Comparison of ENCODE assay signal across 19 cellular contexts in the genomic region with DNA sequence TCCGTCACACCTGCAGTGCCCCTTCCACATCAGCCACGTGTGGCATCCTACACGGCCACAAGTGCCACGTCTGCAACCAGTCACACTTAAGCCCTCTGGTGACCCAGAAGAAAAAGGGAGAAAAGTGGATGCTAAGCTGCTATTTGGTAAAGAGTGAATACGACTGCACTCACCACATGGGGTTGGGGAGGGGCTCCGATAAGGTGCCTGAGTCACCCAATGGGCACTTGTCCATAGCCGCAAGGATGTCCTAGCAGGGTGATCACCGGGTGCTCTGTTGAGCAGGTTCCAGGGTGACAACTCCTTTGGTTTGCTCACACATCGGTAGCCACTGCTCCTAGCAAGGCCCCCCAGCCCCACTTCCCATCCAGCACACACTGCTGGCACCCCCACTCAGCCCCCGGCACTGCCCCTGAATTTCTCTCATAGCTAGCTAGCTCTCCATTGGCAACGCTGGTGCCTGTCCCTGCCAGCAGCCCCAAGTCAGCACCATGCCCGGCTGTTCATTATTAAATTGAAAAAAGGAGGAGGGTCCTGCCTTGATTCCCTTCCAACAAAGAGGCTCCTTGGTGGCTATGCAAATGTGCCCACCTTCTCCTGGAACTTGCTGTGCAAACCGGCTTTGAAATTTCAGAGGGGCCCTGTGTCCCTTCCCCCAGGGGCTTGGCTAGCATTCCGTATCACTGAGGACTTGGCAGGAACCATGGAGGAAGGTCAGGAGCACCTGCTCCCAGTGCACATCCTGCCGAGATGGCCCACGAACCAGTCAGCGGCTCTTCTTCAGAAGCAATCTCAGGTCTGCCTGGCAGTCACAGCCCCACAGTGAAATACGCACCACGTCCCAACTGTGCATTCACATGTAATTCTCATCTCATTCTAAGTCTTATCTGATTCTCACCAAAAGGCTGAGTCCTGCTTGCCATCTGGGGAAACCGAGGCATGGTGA.
DNase-seq lines count a peak whose midpoint lies in the region; ATAC-seq and TF ChIP-seq lines count a peak whose summit lies in the region.
"Had no signal": no experiment of that assay in that cellular context is flagged by ENCODE, and none has a peak within 500 bp of the region (broad histone marks: within the 10 kb centered on the region; RNA-seq: fewer than 3 reads in every experiment).

No MANE protein-coding gene starts in this region.

- H3F3A ChIP-seq in PC-3 (ENCODE audit: low read length, unreplicated experiment) (no peaks in the 10 kb centered on the region), neural progenitor cell (ENCODE audit: low read depth) (peaks cover 25% of the 10 kb centered on the region)

- H3K4me1 ChIP-seq in PC-3 (ENCODE audit: insufficient read depth, low read length) (peaks cover 10% of the 10 kb centered on the region), neural progenitor cell (peaks cover 34% of the 10 kb centered on the region), right atrium auricular region (peaks cover 0 to 5% of the 10 kb centered on the region in 2 donors)
- H3K4me1 ChIP-seq: BE2C, SJSA1 had no signal

- H3K9me3 Mint-ChIP-seq in neural progenitor cell: peaks cover 5% of the 10 kb centered on the region

- peaks cover 38% of the 10 kb centered on the region for H3K27me3 Mint-ChIP-seq in neural progenitor cell (ENCODE audit: insufficient read depth, low read depth)

- POLR2A ChIA-PET in PC-3 (lab: Charles Lee; ENCODE audit: unreplicated experiment): no interaction called here

- CTCF ChIA-PET in PC-3 (lab: Charles Lee): no interaction called here

- no peaks in the 10 kb centered on the region for H3K9me2 ChIP-seq in PC-3 (replicated peaks; ENCODE audit: low read length)

- TF ChIP-seq CTCF in PC-3 (conservative IDR thresholded peaks at IDR 0.05; ENCODE audit: low read depth, low read length) (no peak), neural progenitor cell (IDR thresholded peaks at IDR 0.05) (no peak), right atrium auricular region (IDR thresholded peaks at IDR 0.05) (no peak), coronary artery (IDR thresholded peaks at IDR 0.05) (no peak)

- H2AFZ ChIP-seq in PC-3 (ENCODE audit: low read length): no peak overlapping the region
- H2AFZ ChIP-seq in neural progenitor cell (replicated peaks): no peak overlapping the region

- ATAC-seq in PC-3: peak; percentile 91
- ATAC-seq: Right ventricle myocardium inferior had no signal

- H4K20me1 ChIP-seq in PC-3 (ENCODE audit: low read length): no peaks in the 10 kb centered on the region
- H4K20me1 ChIP-seq in neural progenitor cell (ENCODE audit: low read depth): no peaks in the 10 kb centered on the region

- H3K79me2 ChIP-seq in PC-3 (ENCODE audit: low read length) (no peaks in the 10 kb centered on the region), neural progenitor cell (ENCODE audit: low read depth) (no peaks in the 10 kb centered on the region)

- no peak overlapping the region for H3K4me3 Mint-ChIP-seq in neural progenitor cell

- H3K27ac Mint-ChIP-seq in neural progenitor cell: no peak overlapping the region

- BruUV-seq in PC-3 (replicated peaks; lab: Mats Ljungman, UMichigan): no TSS peak

- intact Hi-C loops in PC-3 (cut with micrococcal nuclease): no loop called here

- H3K36me3 ChIP-seq in PC-3 (ENCODE audit: low read depth, low read length) (no peaks in the 10 kb centered on the region), neural progenitor cell (no peaks in the 10 kb centered on the region), right atrium auricular region (no peaks in the 10 kb centered on the region)
- H3K36me3 ChIP-seq: BE2C, SJSA1 had no signal

- H3K4me3 ChIP-seq in PC-3 (ENCODE audit: low read length) (no peak overlapping the region), neural progenitor cell (no peak overlapping the region), right atrium auricular region (no peak overlapping the region), coronary artery (no peak overlapping the region)
- H3K4me3 ChIP-seq: SJSA1 had no signal

- no peak overlapping the region for H3K27ac ChIP-seq in PC-3 (ENCODE audit: low read length)
- no peak overlapping the region for H3K27ac ChIP-seq in neural progenitor cell
- H3K27ac ChIP-seq in right atrium auricular region: no peak overlapping the region
- H3K27ac ChIP-seq in coronary artery: no peak overlapping the region
- H3K27ac ChIP-seq: SJSA1 had no signal

- H3K9ac ChIP-seq in PC-3 (ENCODE audit: low read length) (no peak overlapping the region), neural progenitor cell (no peak overlapping the region)

- peaks cover 44% of the 10 kb centered on the region for H3K4me1 Mint-ChIP-seq in neural progenitor cell

- H3K4me2 ChIP-seq in PC-3 (ENCODE audit: low read length): peak overlapping the region; percentile 0; the same call in 1 of the 2 replicates
- peak overlapping the region; percentile 42 for H3K4me2 ChIP-seq in neural progenitor cell

- no peaks in the 10 kb centered on the region for H3K36me3 Mint-ChIP-seq in neural progenitor cell

- DNase-seq in Daoy (ENCODE audit: low read depth) (peak; percentile 70), PC-3 (peak; percentile 87), cerebellar cortex (ENCODE audit: low spot score) (peak; percentile 73), neural progenitor cell (ENCODE audit: low spot score) (peak; percentile 31), right atrium auricular region (ENCODE audit: low spot score) (no peak), mucosa of gallbladder (ENCODE audit: low spot score) (no peak), NOMO-1 (lab: John Stamatoyannopoulos, UW; ENCODE audit: unreplicated experiment in 2 of 2) (no peak), coronary artery (ENCODE audit: low spot score) (no peak)
- DNase-seq: BE2C; Kasumi-1; NCI-H1092; NCI-H1436 treated with DMSO at 0.1 percent for 48 hours; NCI-H1930; NCI-H226; NCI-H510A treated with DMSO at 0.1 percent for 48 hours; NCI-H774; NK-92 treated with Interleukin-12 subunit alpha and Interleukin-12 subunit beta, amount 100 ng/mL, for 24 hours had no signal

- H3K27me3 ChIP-seq in PC-3 (ENCODE audit: low read length) (0 out of 2 replicates have a peak, but pooled peaks cover 4% of the 10 kb centered on the region), neural progenitor cell (peaks cover 6% of the 10 kb centered on the region), right atrium auricular region (no peaks in the 10 kb centered on the region)
- H3K27me3 ChIP-seq: SJSA1 had no signal

- no peaks in the 10 kb centered on the region for H3K9me3 ChIP-seq in PC-3 (ENCODE audit: low read length)
- no peaks in the 10 kb centered on the region for H3K9me3 ChIP-seq in neural progenitor cell (ENCODE audit: low read depth)
- no peaks in the 10 kb centered on the region for H3K9me3 ChIP-seq in right atrium auricular region
- H3K9me3 ChIP-seq: BE2C, SJSA1 had no signal

Comparison
In these comparisons a context has a peak if more than half of its experiments do, and no peak if none do; other contexts are left out.
1. DNase-seq: peak in Daoy (single experiment), PC-3 (single experiment), cerebellar cortex (single experiment) and neural progenitor cell (single experiment); none in right atrium auricular region (single experiment), mucosa of gallbladder (single experiment), NOMO-1 (0 of 2) and coronary artery (single experiment).